ENCODE assay signal across 8 cellular contexts in the genomic region with DNA sequence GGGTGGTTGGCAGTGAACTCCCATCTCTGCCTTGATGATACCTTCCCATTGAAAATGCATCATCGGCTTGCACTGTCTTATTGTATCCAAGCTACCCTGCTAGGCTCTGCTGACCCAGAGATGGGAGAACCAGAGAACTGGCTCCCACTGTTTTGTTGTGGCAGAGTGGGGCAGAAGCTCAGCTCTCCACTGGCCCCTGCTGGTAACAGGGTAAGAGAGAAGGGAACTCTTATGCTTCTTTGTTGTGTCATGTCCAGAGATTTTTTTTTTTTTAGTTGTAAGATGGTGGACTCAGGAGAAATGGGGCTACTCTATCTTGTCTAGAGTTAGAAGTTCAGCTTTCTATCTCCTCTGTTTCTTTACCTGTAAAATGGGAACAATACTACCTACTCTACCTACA.
A peak's percentile ranks its signal among the peaks of the same experiment; 100 is the strongest.
DNase-seq lines count a peak whose midpoint lies in the region; ATAC-seq and TF ChIP-seq lines count a peak whose summit lies in the region.

No MANE protein-coding gene starts in this region.

- CTCF ChIA-PET in activated naive CD4-positive, alpha-beta T cell treated with anti-CD3 and anti-CD28 coated beads, Interleukin-2, amount 10 ng/mL, durations not matched to agents 7 days and 5 days (lab: Charles Lee), result interaction anchor here (0.9 to 1.3 kb wide), 2 partner anchors 57 to 336 kb away, joined by 3 to 6 read pairs; no protein-coding TSS in a partner anchor
- CTCF ChIA-PET in PC-3 (lab: Charles Lee), result no interaction called here

- H3K9me2 ChIP-seq in PC-3 (replicated peaks; ENCODE audit: low read length), result no peaks in the 10 kb centered on the region

- no peaks in the 10 kb centered on the region for H3K9me3 Mint-ChIP-seq in activated naive CD4-positive, alpha-beta T cell treated with anti-CD3 and anti-CD28 coated beads, Interleukin-2, amount 10 ng/mL, durations not matched to agents 7 days and 5 days

- no peaks in the 10 kb centered on the region for H3K4me1 ChIP-seq in PC-3 (ENCODE audit: insufficient read depth, low read length)
- H3K4me1 ChIP-seq in foreskin keratinocyte, result no peaks in the 10 kb centered on the region

- no peaks in the 10 kb centered on the region for H3K36me3 ChIP-seq in PC-3 (ENCODE audit: low read depth, low read length)

- no peaks in the 10 kb centered on the region for H3K4me1 Mint-ChIP-seq in activated naive CD4-positive, alpha-beta T cell treated with anti-CD3 and anti-CD28 coated beads, Interleukin-2, amount 10 ng/mL, durations not matched to agents 7 days and 5 days

- no peak overlapping the region for H3K4me3 Mint-ChIP-seq in activated naive CD4-positive, alpha-beta T cell treated with anti-CD3 and anti-CD28 coated beads, Interleukin-2, amount 10 ng/mL, durations not matched to agents 7 days and 5 days

- H3K27me3 Mint-ChIP-seq in activated naive CD4-positive, alpha-beta T cell treated with anti-CD3 and anti-CD28 coated beads, Interleukin-2, amount 10 ng/mL, durations not matched to agents 7 days and 5 days, result peaks cover 17% of the 10 kb centered on the region

- in situ Hi-C loops in G401 (cut with HindIII; ENCODE audit: low sequenced_read_pairs), result no loop called here

- no peak overlapping the region for H3K4me2 ChIP-seq in PC-3 (ENCODE audit: low read length)

- intact Hi-C loops in PC-3 (cut with micrococcal nuclease), result loop anchor here (1.0 kb wide), 1 partner anchor 313 kb away; no protein-coding TSS in a partner anchor

- H3K27ac Mint-ChIP-seq in activated naive CD4-positive, alpha-beta T cell treated with anti-CD3 and anti-CD28 coated beads, Interleukin-2, amount 10 ng/mL, durations not matched to agents 7 days and 5 days, result no peak overlapping the region

- H3K27me3 ChIP-seq in PC-3 (ENCODE audit: low read length), result no peaks in the 10 kb centered on the region
- H3K27me3 ChIP-seq in foreskin keratinocyte, result no peaks in the 10 kb centered on the region

- no peak overlapping the region for H3K9ac ChIP-seq in PC-3 (ENCODE audit: low read length)

- H3K9me3 ChIP-seq in PC-3 (ENCODE audit: low read length), result no peaks in the 10 kb centered on the region

- H3K79me2 ChIP-seq in PC-3 (ENCODE audit: low read length), result no peaks in the 10 kb centered on the region

- H3K4me3 ChIP-seq in PC-3 (ENCODE audit: low read length), result no peak overlapping the region

- no peak overlapping the region for H2AFZ ChIP-seq in PC-3 (ENCODE audit: low read length)

- DNase-seq in activated naive CD4-positive, alpha-beta T cell treated with anti-CD3 and anti-CD28 coated beads, Interleukin-2, amount 10 ng/mL, durations not matched to agents 7 days and 5 days, result peak; percentile 44
- no peak for DNase-seq in activated naive CD4-positive, alpha-beta T cell treated with Interleukin-2 at 50 U/mL for 16 hours
- DNase-seq in PC-3, result peak; percentile 39
- peak in 1 of 2 donors; percentile 25 for DNase-seq in foreskin keratinocyte
- peak; percentile 9 for DNase-seq in stimulated activated CD4-positive, alpha-beta T cell treated with anti-CD3 and anti-CD28 coated beads, Interleukin-4, amount 100 ng/mL, for 24 hours
- no peak for DNase-seq in superior temporal gyrus (ENCODE audit: extremely low spot score)
- DNase-seq in G401 (ENCODE audit: low spot score), result no peak

- H4K20me1 ChIP-seq in PC-3 (ENCODE audit: low read length), result no peaks in the 10 kb centered on the region

- TF ChIP-seq CTCF in PC-3 (conservative IDR thresholded peaks at IDR 0.05; ENCODE audit: low read depth, low read length) (peak; percentile 61), foreskin keratinocyte (conservative IDR thresholded peaks at IDR 0.05) (peak; percentile 60)

- BruUV-seq in PC-3 (replicated peaks; lab: Mats Ljungman, UMichigan), result no TSS peak

- no peaks in the 10 kb centered on the region for H3F3A ChIP-seq in PC-3 (ENCODE audit: low read length, unreplicated experiment)

- peak; percentile 61; the same call in 1 of the 2 replicates for ATAC-seq in PC-3
- ATAC-seq in foreskin keratinocyte, result no peak
- ATAC-seq in HG03460 (IDR thresholded peaks at IDR 0.05; ENCODE audit: unreplicated experiment), result no peak

- POLR2A ChIA-PET in PC-3 (lab: Charles Lee; ENCODE audit: unreplicated experiment), result no interaction called here

- H3K27ac ChIP-seq in PC-3 (ENCODE audit: low read length) (no peak overlapping the region), foreskin keratinocyte (no peak overlapping the region)

- no peaks in the 10 kb centered on the region for H3K36me3 Mint-ChIP-seq in activated naive CD4-positive, alpha-beta T cell treated with anti-CD3 and anti-CD28 coated beads, Interleukin-2, amount 10 ng/mL, durations not matched to agents 7 days and 5 days

Comparison
In these comparisons a context has a peak if more than half of its experiments do, and no peak if none do; other contexts are left out.
1. DNase-seq: peak in activated naive CD4-positive, alpha-beta T cell treated with anti-CD3 and anti-CD28 coated beads, Interleukin-2, amount 10 ng/mL, durations not matched to agents 7 days and 5 days (single experiment), PC-3 (single experiment) and stimulated activated CD4-positive, alpha-beta T cell treated with anti-CD3 and anti-CD28 coated beads, Interleukin-4, amount 100 ng/mL, for 24 hours (single experiment); none in activated naive CD4-positive, alpha-beta T cell treated with Interleukin-2 at 50 U/mL for 16 hours (single experiment), superior temporal gyrus (single experiment) and G401 (single experiment).